Comparison of ENCODE assay signal across 8 cellular contexts in genomic region chr11:72793452-72794367, GRCh38. TPM values are rescaled to one million over a fixed set of nuclear protein-coding genes. Genes with fewer than 3 reads are reported as not detected.
DNase-seq lines count a peak whose midpoint lies in the region; ATAC-seq and TF ChIP-seq lines count a peak whose summit lies in the region.

TSS of gene STARD10 (minus strand) at chr11:72794047. CDS start at chr11:72781181, 12,866 bp downstream.

- CTCF ChIA-PET in BJ (lab: Yijun Ruan, JAX) = interaction anchor here (0.6 to 3.8 kb wide), 38 partner anchors 9 to 384 kb away, joined by 3 to 139 read pairs (median 4); partner anchors contain the start of gene ATG16L2
- CTCF ChIA-PET in activated CD4-positive, alpha-beta T cell treated with anti-CD3 and anti-CD28 coated beads for 36 hours (lab: Charles Lee) = interaction anchor here (0.6 to 4.0 kb wide), 30 partner anchors 9 to 557 kb away, joined by 3 to 60 read pairs (median 3); partner anchors contain the start of gene FCHSD2

- peak within 1 kb of the TSS; percentile 99 for H3K27ac Mint-ChIP-seq in activated CD4-positive, alpha-beta T cell treated with anti-CD3 and anti-CD28 coated beads for 36 hours

- no peaks in the 10 kb centered on the region for H3K36me3 ChIP-seq in BJ (ENCODE audit: control insufficient read depth, insufficient read depth, low read length)

- H3K4me3 Mint-ChIP-seq in activated CD4-positive, alpha-beta T cell treated with anti-CD3 and anti-CD28 coated beads for 36 hours = peak within 1 kb of the TSS; percentile 84

- no peaks in the 10 kb centered on the region for H3K27me3 ChIP-seq in BJ (ENCODE audit: control insufficient read depth, insufficient read depth, low read length)

- peaks cover 21% of the 10 kb centered on the region for H3K4me1 Mint-ChIP-seq in activated CD4-positive, alpha-beta T cell treated with anti-CD3 and anti-CD28 coated beads for 36 hours

- peak within 1 kb of the TSS; percentile 96 for H3K27ac ChIP-seq in cingulate gyrus (ENCODE audit: low read depth, low read length)

- H3K36me3 Mint-ChIP-seq in activated CD4-positive, alpha-beta T cell treated with anti-CD3 and anti-CD28 coated beads for 36 hours (ENCODE audit: low read depth) = no peaks in the 10 kb centered on the region

- no peaks in the 10 kb centered on the region for H3K27me3 Mint-ChIP-seq in activated CD4-positive, alpha-beta T cell treated with anti-CD3 and anti-CD28 coated beads for 36 hours

- TF ChIP-seq CTCF in BJ (IDR thresholded peaks at IDR 0.05; ENCODE audit: insufficient read depth, low read depth, low read length) = peak; percentile 98

- intact Hi-C loops in activated CD4-positive, alpha-beta T cell treated with anti-CD3 and anti-CD28 coated beads for 36 hours (cut with DNase I, micrococcal nuclease) = loop anchor here (1.0 to 2.0 kb wide), 8 partner anchors 20 to 570 kb away; partner anchors contain the start of genes ARAP1 (in 2 of the 2), ATG16L2 (in 1 of the 2) and CLPB (in 1 of the 2)

- POLR2A ChIA-PET in BJ (lab: Charles Lee) = no interaction called here
- POLR2A ChIA-PET in activated CD4-positive, alpha-beta T cell treated with anti-CD3 and anti-CD28 coated beads for 36 hours (lab: Charles Lee) = interaction anchor here (0.7 to 3.7 kb wide), 6 partner anchors 11 to 71 kb away, joined by 3 to 29 read pairs (median 6); no protein-coding TSS in a partner anchor

- peak within 1 kb of the TSS; percentile 68 for H3K4me3 ChIP-seq in BJ (ENCODE audit: low read depth, low read length)

- H3K9me3 Mint-ChIP-seq in activated CD4-positive, alpha-beta T cell treated with anti-CD3 and anti-CD28 coated beads for 36 hours (ENCODE audit: low read depth) = no peaks in the 10 kb centered on the region

- peak; percentile 84 for ATAC-seq in HG03442 (IDR thresholded peaks at IDR 0.05; ENCODE audit: unreplicated experiment)
- ATAC-seq in activated CD4-positive, alpha-beta T cell treated with anti-CD3 and anti-CD28 coated beads for 36 hours = peak; percentile 93

- DNase-seq in BJ (ENCODE audit: low read depth) (peak; percentile 64), GM19238 (ENCODE audit: insufficient read length, low spot score) (peak; percentile 97), NCI-H524 (lab: John Stamatoyannopoulos, UW) (peak; percentile 88 to 96), kidney glomerular epithelial cell (lab: John Stamatoyannopoulos, UW) (peak; percentile 94)
- peak; percentile 97 for DNase-seq in activated CD4-positive, alpha-beta T cell treated with anti-CD3 and anti-CD28 coated beads for 36 hours
- peak; percentile 87 to 94 (median 90) for DNase-seq in stimulated activated CD4-positive, alpha-beta T cell treated with anti-CD3 and anti-CD28 coated beads, Interleukin-1b, Interleukin-23, amount 100 ng/mL, for 24 hours (ENCODE audit: low read depth in 4 of 4, low spot score in 1 of 4)

RNA-seq across cellular contexts. Expression of gene STARD10, which starts in this region (rescaled TPM):
- 25.4 and 37.1 TPM in 2 replicates for polyA plus RNA-seq in BJ (2011; rRNA removed)
- 10.8 and 32.9 TPM in 2 replicates for polyA minus RNA-seq in BJ (2011; rRNA and poly(A)+ RNA removed)
- 10 to 100 TPM in 1 of 2 experiments, 1 to 10 TPM in 1; 8.3 to 12.9 TPM for total RNA-seq in activated CD4-positive, alpha-beta T cell treated with anti-CD3 and anti-CD28 coated beads for 36 hours

Comparison
In these comparisons a context has a peak if more than half of its experiments do, and no peak if none do; other contexts are left out.
1. Peak in every context shown above with its lines: DNase-seq, ATAC-seq, H3K4me3 ChIP-seq and H3K27ac ChIP-seq.